ENCODE assay signal across 12 cellular contexts in genomic region chr21:25579402-25580016, GRCh38.
"Had no signal": no experiment of that assay in that cellular context is flagged by ENCODE, and none has a peak within 500 bp of the region (broad histone marks: within the 10 kb centered on the region; RNA-seq: fewer than 3 reads in every experiment).

No MANE protein-coding gene starts in this region.

- H3K4me3 ChIP-seq: left ventricle myocardium inferior, suprapubic skin had no signal

- H3K9me3 Mint-ChIP-seq: endodermal cell; naive thymus-derived CD8-positive, alpha-beta T cell had no signal

- H3K27me3 Mint-ChIP-seq: naive thymus-derived CD8-positive, alpha-beta T cell had no signal

- H3K4me3 Mint-ChIP-seq: endodermal cell; naive thymus-derived CD8-positive, alpha-beta T cell had no signal

- H3K27ac ChIP-seq: left ventricle myocardium inferior, suprapubic skin had no signal

- FAIRE-seq: astrocyte, bronchial epithelial cell had no signal

- H3K9me3 ChIP-seq: left ventricle myocardium inferior, suprapubic skin had no signal

- H3K27ac Mint-ChIP-seq: endodermal cell had no signal

- H3K4me1 Mint-ChIP-seq: endodermal cell had no signal

- H3K4me1 ChIP-seq: left ventricle myocardium inferior, suprapubic skin had no signal

- DNase-seq: activated gamma-delta T cell; endodermal cell; islet precursor cell; left ventricle myocardium inferior; naive thymus-derived CD8-positive, alpha-beta T cell; posterior cingulate gyrus; stimulated activated naive CD4-positive, alpha-beta T cell; SW 1271; trophoblast cell had no signal

- H3K27me3 ChIP-seq: suprapubic skin had no signal

- ATAC-seq: naive thymus-derived CD8-positive, alpha-beta T cell had no signal
